ENCODE assay signal across 13 cellular contexts in the genomic region with DNA sequence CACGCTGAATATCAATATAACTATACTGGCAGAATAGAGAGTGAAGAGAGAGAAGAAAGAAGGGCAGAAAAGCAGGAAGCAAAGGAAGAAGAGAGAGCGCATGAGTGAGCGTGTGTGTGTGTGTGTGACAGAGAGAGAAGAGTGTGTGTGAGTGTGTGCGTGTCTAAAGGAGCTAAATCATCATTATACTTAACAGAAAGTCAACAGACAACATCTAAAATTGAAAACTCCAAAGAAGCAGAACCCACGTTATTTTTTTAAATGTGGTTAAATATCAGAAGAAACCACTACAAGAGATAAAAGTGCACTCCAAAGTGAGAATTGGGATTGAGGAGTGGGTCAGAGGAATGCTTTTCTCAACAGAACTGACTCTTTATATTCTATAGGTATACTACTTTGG.
"Had no signal": no experiment of that assay in that cellular context is flagged by ENCODE, and none has a peak within 500 bp of the region (broad histone marks: within the 10 kb centered on the region; RNA-seq: fewer than 3 reads in every experiment).

No MANE protein-coding gene starts in this region.

- H3K4me3 ChIP-seq: gastroesophageal sphincter, upper lobe of left lung had no signal

- H3K27me3 ChIP-seq: brain microvascular endothelial cell, gastroesophageal sphincter, upper lobe of left lung had no signal

- H3K36me3 ChIP-seq: brain microvascular endothelial cell, gastroesophageal sphincter, upper lobe of left lung had no signal

- DNase-seq: activated naive CD4-positive, alpha-beta T cell treated with anti-CD3 and anti-CD28 coated beads, Interleukin-2, amount 50 U/mL, for 16 hours; amygdala; brain microvascular endothelial cell; effector memory CD8-positive, alpha-beta T cell; kidney; stimulated activated CD4-positive, alpha-beta T cell treated with anti-CD3 and anti-CD28 coated beads, Interleukin-4, amount 100 ng/mL, for 1 hour; stimulated activated CD8-positive, alpha-beta memory T cell treated with anti-CD3 and anti-CD28 coated beads, Interleukin-4, amount 100 ng/mL, for 48 hours; stimulated activated naive CD8-positive, alpha-beta T cell treated with anti-CD3 and anti-CD28 coated beads, Interleukin-15, Interleukin-2, amounts not matched to agents 100 U/mL and 50 U/mL, for 24 hours; upper lobe of left lung had no signal

- H3K27ac ChIP-seq: brain microvascular endothelial cell, epithelial cell of prostate, gastroesophageal sphincter, parathyroid adenoma, upper lobe of left lung had no signal

- ATAC-seq: activated CD4-positive, CD25-positive, alpha-beta regulatory T cell treated with anti-CD3 and anti-CD28 coated beads, Interleukin-2, amount 50 U/mL, for 24 hours; effector memory CD8-positive, alpha-beta T cell; gastroesophageal sphincter; stimulated activated naive CD8-positive, alpha-beta T cell treated with anti-CD3 and anti-CD28 coated beads, Interleukin-15, Interleukin-2, amounts not matched to agents 100 U/mL and 50 U/mL, for 24 hours had no signal

- H3K79me2 ChIP-seq: parathyroid adenoma had no signal

- H3K9ac ChIP-seq: parathyroid adenoma had no signal

- H3K9me3 ChIP-seq: gastroesophageal sphincter, upper lobe of left lung had no signal

- H3K4me1 ChIP-seq: gastroesophageal sphincter, parathyroid adenoma, upper lobe of left lung had no signal

- H2AFZ ChIP-seq: parathyroid adenoma had no signal
